Comparison of ENCODE assay signal across 17 cellular contexts in the genomic region with DNA sequence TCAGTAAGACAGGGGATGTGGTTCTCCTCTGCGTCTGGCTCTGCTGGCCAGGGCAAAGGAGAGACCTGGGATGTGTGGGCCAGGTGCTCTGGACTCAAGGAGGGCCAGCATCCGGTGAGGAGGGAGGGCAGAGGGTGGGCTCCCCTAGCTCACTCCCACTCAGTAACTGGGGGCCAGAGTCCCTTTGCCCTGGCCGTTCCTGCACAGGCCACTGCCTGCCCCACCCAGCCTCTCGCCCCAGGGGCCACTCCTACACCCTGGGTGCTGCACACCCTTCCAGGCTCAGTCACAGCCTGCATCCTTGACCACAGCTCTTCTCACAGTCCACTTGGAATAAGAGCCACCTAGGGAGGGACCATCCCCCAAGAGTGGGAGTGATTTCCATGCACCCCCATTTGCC.
"Had no signal": no experiment of that assay in that cellular context is flagged by ENCODE, and none has a peak within 500 bp of the region (broad histone marks: within the 10 kb centered on the region; RNA-seq: fewer than 3 reads in every experiment).

No MANE protein-coding gene starts in this region.

- H3K36me3 ChIP-seq: transverse colon had no signal

- H3K4me3 Mint-ChIP-seq: activated CD8-positive, alpha-beta memory T cell treated with anti-CD3 and anti-CD28 coated beads, Interleukin-2, amount 10 ng/mL, durations not matched to agents 7 days and 5 days; activated naive CD8-positive, alpha-beta T cell; natural killer cell treated with Interleukin-12 subunit alpha and Interleukin-12 subunit beta and Interleukin-15 and Interleukin-18, amount 100 ng/mL, for 72 hours; stimulated activated naive CD8-positive, alpha-beta T cell treated with anti-CD3 and anti-CD28 coated beads, Interleukin-15, amount 100 ng/mL, for 72 hours had no signal

- H3K36me3 Mint-ChIP-seq: activated CD8-positive, alpha-beta memory T cell treated with anti-CD3 and anti-CD28 coated beads, Interleukin-2, amount 10 ng/mL, durations not matched to agents 7 days and 5 days; natural killer cell treated with Interleukin-12 subunit alpha and Interleukin-12 subunit beta and Interleukin-15 and Interleukin-18, amount 100 ng/mL, for 72 hours had no signal

- H3K27ac Mint-ChIP-seq: activated CD8-positive, alpha-beta memory T cell treated with anti-CD3 and anti-CD28 coated beads, Interleukin-2, amount 10 ng/mL, durations not matched to agents 7 days and 5 days; activated naive CD8-positive, alpha-beta T cell; natural killer cell treated with Interleukin-12 subunit alpha and Interleukin-12 subunit beta and Interleukin-15 and Interleukin-18, amount 100 ng/mL, for 72 hours; stimulated activated naive CD8-positive, alpha-beta T cell treated with anti-CD3 and anti-CD28 coated beads, Interleukin-15, amount 100 ng/mL, for 72 hours had no signal

- H3K27me3 Mint-ChIP-seq: activated naive CD8-positive, alpha-beta T cell; stimulated activated naive CD8-positive, alpha-beta T cell treated with anti-CD3 and anti-CD28 coated beads, Interleukin-15, amount 100 ng/mL, for 72 hours had no signal

- H3K27me3 ChIP-seq: body of pancreas, suprapubic skin had no signal

- H3K4me3 ChIP-seq: body of pancreas, esophagus muscularis mucosa, heart right ventricle, lower lobe of right lung, suprapubic skin, transverse colon had no signal

- ATAC-seq: activated CD8-positive, alpha-beta memory T cell treated with anti-CD3 and anti-CD28 coated beads, Interleukin-2, amount 10 ng/mL, durations not matched to agents 7 days and 5 days; body of pancreas; heart right ventricle; lower lobe of right lung; natural killer cell treated with Interleukin-12 subunit alpha and Interleukin-12 subunit beta and Interleukin-15 and Interleukin-18, amount 100 ng/mL, for 72 hours; stimulated activated naive CD8-positive, alpha-beta T cell treated with anti-CD3 and anti-CD28 coated beads, Interleukin-15, amount 100 ng/mL, for 72 hours had no signal

- H3K9me3 ChIP-seq: body of pancreas, lower lobe of right lung, suprapubic skin, transverse colon had no signal

- DNase-seq: activated CD4-positive, alpha-beta T cell treated with anti-CD3 and anti-CD28 coated beads for 1 hour; activated CD4-positive, alpha-beta T cell treated with anti-CD3 and anti-CD28 coated beads, Interleukin-2, amount 50 U/mL, for 48 hours; dermis blood vessel endothelial cell; effector memory CD4-positive, alpha-beta T cell; heart right ventricle; kidney glomerular epithelial cell; lower lobe of right lung; retina; stimulated activated naive CD8-positive, alpha-beta T cell treated with anti-CD3 and anti-CD28 coated beads, Interleukin-15, amount 100 ng/mL, for 72 hours; transverse colon had no signal

- H3K9me3 Mint-ChIP-seq: natural killer cell treated with Interleukin-12 subunit alpha and Interleukin-12 subunit beta and Interleukin-15 and Interleukin-18, amount 100 ng/mL, for 72 hours; stimulated activated naive CD8-positive, alpha-beta T cell treated with anti-CD3 and anti-CD28 coated beads, Interleukin-15, amount 100 ng/mL, for 72 hours had no signal

- H3K27ac ChIP-seq: body of pancreas, esophagus muscularis mucosa, heart right ventricle, lower lobe of right lung, suprapubic skin, transverse colon, VCaP had no signal
